ENCODE assay signal across 8 cellular contexts in genomic region chr20:32474967-32475819, GRCh38.
A peak's percentile ranks its signal among the peaks of the same experiment; 100 is the strongest.
DNase-seq lines count a peak whose midpoint lies in the region; ATAC-seq and TF ChIP-seq lines count a peak whose summit lies in the region.

No MANE protein-coding gene starts in this region.

- no peaks in the 10 kb centered on the region for H3K9me3 Mint-ChIP-seq in activated B cell treated with CpG ODN at 0.5 μM for 24 hours
- H3K9me3 Mint-ChIP-seq in nephron progenitor cell = no peaks in the 10 kb centered on the region

- intact Hi-C loops in activated B cell treated with CpG ODN at 0.5 μM for 24 hours (cut with micrococcal nuclease) = no loop called here

- H3K36me3 Mint-ChIP-seq in activated B cell treated with CpG ODN at 0.5 μM for 24 hours (ENCODE audit: low read depth) = no peaks in the 10 kb centered on the region
- peaks cover 11% of the 10 kb centered on the region for H3K36me3 Mint-ChIP-seq in nephron progenitor cell (ENCODE audit: low read depth)

- H3K27me3 ChIP-seq in foreskin keratinocyte = no peaks in the 10 kb centered on the region

- peaks cover 4% of the 10 kb centered on the region for H3K4me1 ChIP-seq in foreskin keratinocyte

- H3K27ac ChIP-seq in foreskin keratinocyte = peak overlapping the region; percentile 49

- CTCF ChIA-PET in activated B cell treated with CpG ODN at 0.5 μM for 24 hours (lab: Charles Lee) = no interaction called here

- POLR2A ChIA-PET in activated B cell treated with CpG ODN at 0.5 μM for 24 hours (lab: Charles Lee) = no interaction called here

- no peaks in the 10 kb centered on the region for H3K27me3 Mint-ChIP-seq in activated B cell treated with CpG ODN at 0.5 μM for 24 hours
- H3K27me3 Mint-ChIP-seq in nephron progenitor cell (ENCODE audit: low read depth, poor library complexity) = no peaks in the 10 kb centered on the region

- H3K4me3 Mint-ChIP-seq in activated B cell treated with CpG ODN at 0.5 μM for 24 hours = peak overlapping the region; percentile 41
- H3K4me3 Mint-ChIP-seq in nephron progenitor cell = peak overlapping the region; percentile 78

- TF ChIP-seq CTCF in activated B cell treated with CpG ODN at 0.5 μM for 24 hours (IDR thresholded peaks at IDR 0.05) (no peak), foreskin keratinocyte (conservative IDR thresholded peaks at IDR 0.05) (no peak), nephron progenitor cell (IDR thresholded peaks at IDR 0.05) (no peak)

- DNase-seq in AG08395 (ENCODE audit: low spot score) (peak; percentile 99), HCEC 1CT (peak; percentile 92), activated B cell treated with CpG ODN at 0.5 μM for 24 hours (no peak), foreskin keratinocyte (peak in 1 of 2 donors; percentile 62), nephron progenitor cell (peak; percentile 83), T-helper 2 cell (no peak)
- DNase-seq in stimulated activated CD4-positive, alpha-beta T cell treated with anti-CD3 and anti-CD28 coated beads, Interleukin-2, amount 100 ng/mL, for 48 hours = no peak

- peaks cover 25% of the 10 kb centered on the region for H3K4me1 Mint-ChIP-seq in activated B cell treated with CpG ODN at 0.5 μM for 24 hours
- peaks cover 96% of the 10 kb centered on the region for H3K4me1 Mint-ChIP-seq in nephron progenitor cell

- ATAC-seq in activated B cell treated with CpG ODN at 0.5 μM for 24 hours (ENCODE audit: low read depth) (peak; percentile 82), foreskin keratinocyte (peak; percentile 75), HG03135 (IDR thresholded peaks at IDR 0.05; ENCODE audit: unreplicated experiment) (no peak)

- H3K27ac Mint-ChIP-seq in activated B cell treated with CpG ODN at 0.5 μM for 24 hours = no peak overlapping the region
- H3K27ac Mint-ChIP-seq in nephron progenitor cell = peak overlapping the region; percentile 98

Comparison
In these comparisons a context has a peak if more than half of its experiments do, and no peak if none do; other contexts are left out.
1. DNase-seq: peak in AG08395 (single experiment), HCEC 1CT (single experiment) and nephron progenitor cell (single experiment); none in activated B cell treated with CpG ODN at 0.5 μM for 24 hours (single experiment), stimulated activated CD4-positive, alpha-beta T cell treated with anti-CD3 and anti-CD28 coated beads, Interleukin-2, amount 100 ng/mL, for 48 hours (0 of 2) and T-helper 2 cell (0 of 5).